7 cellular contexts compared by ENCODE assay signal in genomic region chr1:31423418-31423947, GRCh38. TPM values are rescaled to one million over a fixed set of nuclear protein-coding genes. Genes with fewer than 3 reads are reported as not detected.
A peak's percentile ranks its signal among the peaks of the same experiment; 100 is the strongest.
DNase-seq lines count a peak whose midpoint lies in the region; ATAC-seq lines count a peak whose summit lies in the region.

No MANE protein-coding gene starts in this region.

- DNase-seq in naive B cell (peak; percentile 87), cerebellar nuclear complex (lab: John Stamatoyannopoulos, UW) (no peak), NCI-H345 treated with DMSO at 0.1 percent for 48 hours (lab: John Stamatoyannopoulos, UW; ENCODE audit: unreplicated experiment) (no peak), NK-92 (lab: John Stamatoyannopoulos, UW; ENCODE audit: unreplicated experiment) (no peak)

- H3K9me3 Mint-ChIP-seq in IgD-negative memory B cell (no peaks in the 10 kb centered on the region), naive B cell (no peaks in the 10 kb centered on the region)

- peak overlapping the region; percentile 59 to 69 (median 67) for H3K27ac Mint-ChIP-seq in IgD-negative memory B cell
- peak overlapping the region; percentile 80 to 98 (median 97) for H3K27ac Mint-ChIP-seq in naive B cell

- ATAC-seq in GM18907 (IDR thresholded peaks at IDR 0.05; ENCODE audit: unreplicated experiment): peak; percentile 80
- ATAC-seq in HG02571 (IDR thresholded peaks at IDR 0.05; ENCODE audit: unreplicated experiment): peak; percentile 72
- peak; percentile 93 to 96 for ATAC-seq in naive B cell (ENCODE audit: low read depth in 2 of 2)

- H3K27me3 Mint-ChIP-seq in IgD-negative memory B cell: peaks cover 2% of the 10 kb centered on the region
- peaks cover 0 to 4% (median 0%) of the 10 kb centered on the region in 3 donors for H3K27me3 Mint-ChIP-seq in naive B cell

- no peaks in the 10 kb centered on the region for H3K36me3 Mint-ChIP-seq in IgD-negative memory B cell
- H3K36me3 Mint-ChIP-seq in naive B cell: no peaks in the 10 kb centered on the region

- H3K4me1 Mint-ChIP-seq in IgD-negative memory B cell (peaks cover 17 to 18% (median 18%) of the 10 kb centered on the region in 3 donors), naive B cell (peaks cover 26 to 33% (median 28%) of the 10 kb centered on the region in 3 donors)

- H3K4me3 Mint-ChIP-seq in IgD-negative memory B cell (peak overlapping the region; percentile 11 to 79 (median 24)), naive B cell (peak overlapping the region; percentile 42 to 85 (median 76))

RNA-seq across cellular contexts. Expression of gene SERINC2, which starts 10.5 kb away (rescaled TPM):
- polyA plus RNA-seq in IgD-negative memory B cell: not detected
- 1 to 10 TPM in 1 of 6 donors, under 1 TPM in 4, not detected in 1; 0.54 to 1.6 (median 0.77) TPM for polyA plus RNA-seq in naive B cell (ENCODE audit: low read depth in 6 of 6)

RNA-seq across cellular contexts. Expression of gene FABP3, which starts 50.6 kb away (rescaled TPM):
- not detected for polyA plus RNA-seq in IgD-negative memory B cell
- under 1 TPM in 1 of 6 donors, not detected in 5; 0.55 TPM for polyA plus RNA-seq in naive B cell (ENCODE audit: low read depth in 6 of 6)
